ENCODE assay signal across 8 cellular contexts in the genomic region with DNA sequence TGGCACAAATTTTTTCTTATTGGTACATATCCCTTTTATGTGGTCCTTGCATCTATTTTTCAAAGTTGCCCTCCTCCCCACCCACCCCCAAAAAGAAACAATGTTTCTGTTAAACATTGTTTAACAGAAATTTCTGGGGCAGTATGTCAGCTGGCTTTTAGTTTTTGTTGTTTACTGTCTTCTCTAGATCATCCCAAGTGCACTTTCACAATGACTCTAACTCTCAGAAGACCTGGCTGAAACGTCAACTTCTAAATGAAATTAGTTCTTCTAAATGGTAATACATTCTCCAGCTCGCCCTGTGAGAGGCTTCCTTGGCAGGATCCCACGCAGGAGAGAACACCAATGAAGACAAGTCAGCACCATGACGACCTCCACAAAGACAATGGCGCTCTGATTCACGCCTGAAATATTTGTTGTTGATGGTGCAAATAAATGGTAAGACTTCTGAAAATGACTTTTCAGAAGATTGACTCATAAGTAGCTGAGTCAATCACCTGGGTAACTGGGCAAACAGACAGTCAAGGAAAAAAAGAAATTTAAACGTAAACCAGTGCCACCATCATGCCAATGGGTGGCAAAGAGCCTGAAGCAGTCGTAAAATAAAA.
A peak's percentile ranks its signal among the peaks of the same experiment; 100 is the strongest.
DNase-seq lines count a peak whose midpoint lies in the region; ATAC-seq, FAIRE-seq and TF ChIP-seq lines count a peak whose summit lies in the region.

No MANE protein-coding gene starts in this region.

- no peaks in the 10 kb centered on the region for H3K9me3 ChIP-seq in esophagus muscularis mucosa

- DNase-seq in GM06990 (ENCODE audit: extremely low read depth, insufficient read length) (peak; percentile 2), HT-29 (ENCODE audit: low spot score) (peak; percentile 5), foreskin keratinocyte (peak; percentile 99), D721Med (ENCODE audit: insufficient read length, low spot score) (no peak), esophagus muscularis mucosa (ENCODE audit: extremely low spot score) (no peak)
- no peak for DNase-seq in stimulated activated CD8-positive, alpha-beta memory T cell treated with anti-CD3 and anti-CD28 coated beads, Interleukin-4, amount 100 ng/mL, for 48 hours
- DNase-seq in activated T-cell treated with anti-CD3 and anti-CD28 coated beads, Interleukin-2, amount 50 U/mL, for 48 hours: no peak

- TF ChIP-seq POLR2A in esophagus muscularis mucosa (IDR thresholded peaks at IDR 0.05; ENCODE audit: low read depth): no peak

- 66% methylated on average over 8 of the region's 8 CpGs for WGBS in esophagus muscularis mucosa

- H3K4me3 ChIP-seq in GM06990 (replicated peaks; ENCODE audit: low read depth, low read length) (no peak overlapping the region), esophagus muscularis mucosa (no peak overlapping the region)

- H3K36me3 ChIP-seq in GM06990 (ENCODE audit: control insufficient read depth, insufficient read depth, low read length): no peaks in the 10 kb centered on the region
- no peaks in the 10 kb centered on the region for H3K36me3 ChIP-seq in esophagus muscularis mucosa

- H3K27ac ChIP-seq in foreskin keratinocyte (peak overlapping the region; percentile 90), esophagus muscularis mucosa (replicated peaks in 1 of 4) (no peak overlapping the region)

- intact Hi-C loops in esophagus muscularis mucosa (cut with DNase I): no loop called here

- no peak for TF ChIP-seq CTCF in GM06990 (IDR thresholded peaks at IDR 0.05; ENCODE audit: insufficient read depth, low read length, poor library complexity, severe bottlenecking)
- TF ChIP-seq CTCF in foreskin keratinocyte (conservative IDR thresholded peaks at IDR 0.05): peak; percentile 14
- no peak for TF ChIP-seq CTCF in D721Med (IDR thresholded peaks at IDR 0.05; ENCODE audit: insufficient read depth, missing control alignments)
- no peak for TF ChIP-seq CTCF in esophagus muscularis mucosa (IDR thresholded peaks at IDR 0.05)

- H3K4me1 ChIP-seq in foreskin keratinocyte: peaks cover 17% of the 10 kb centered on the region
- no peaks in the 10 kb centered on the region for H3K4me1 ChIP-seq in esophagus muscularis mucosa

- TF ChIP-seq EP300 in esophagus muscularis mucosa (IDR thresholded peaks at IDR 0.05): no peak

- H3K27me3 ChIP-seq in GM06990 (replicated peaks; ENCODE audit: control insufficient read depth, insufficient read depth, low read length) (no peaks in the 10 kb centered on the region), foreskin keratinocyte (no peaks in the 10 kb centered on the region), esophagus muscularis mucosa (no peaks in the 10 kb centered on the region)

- FAIRE-seq in D721Med (lab: Jason Lieb, UNC): no peak

- peak; percentile 92 for ATAC-seq in GM21786 (IDR thresholded peaks at IDR 0.05; ENCODE audit: unreplicated experiment)
- peak; percentile 96 for ATAC-seq in foreskin keratinocyte

Comparison
In these comparisons a context has a peak if more than half of its experiments do, and no peak if none do; other contexts are left out.
1. DNase-seq: peak in GM06990 (single experiment), HT-29 (single experiment) and foreskin keratinocyte (2 of 2); none in D721Med (single experiment), stimulated activated CD8-positive, alpha-beta memory T cell treated with anti-CD3 and anti-CD28 coated beads, Interleukin-4, amount 100 ng/mL, for 48 hours (single experiment), activated T-cell treated with anti-CD3 and anti-CD28 coated beads, Interleukin-2, amount 50 U/mL, for 48 hours (0 of 2) and esophagus muscularis mucosa (single experiment).